In the genomic region with DNA sequence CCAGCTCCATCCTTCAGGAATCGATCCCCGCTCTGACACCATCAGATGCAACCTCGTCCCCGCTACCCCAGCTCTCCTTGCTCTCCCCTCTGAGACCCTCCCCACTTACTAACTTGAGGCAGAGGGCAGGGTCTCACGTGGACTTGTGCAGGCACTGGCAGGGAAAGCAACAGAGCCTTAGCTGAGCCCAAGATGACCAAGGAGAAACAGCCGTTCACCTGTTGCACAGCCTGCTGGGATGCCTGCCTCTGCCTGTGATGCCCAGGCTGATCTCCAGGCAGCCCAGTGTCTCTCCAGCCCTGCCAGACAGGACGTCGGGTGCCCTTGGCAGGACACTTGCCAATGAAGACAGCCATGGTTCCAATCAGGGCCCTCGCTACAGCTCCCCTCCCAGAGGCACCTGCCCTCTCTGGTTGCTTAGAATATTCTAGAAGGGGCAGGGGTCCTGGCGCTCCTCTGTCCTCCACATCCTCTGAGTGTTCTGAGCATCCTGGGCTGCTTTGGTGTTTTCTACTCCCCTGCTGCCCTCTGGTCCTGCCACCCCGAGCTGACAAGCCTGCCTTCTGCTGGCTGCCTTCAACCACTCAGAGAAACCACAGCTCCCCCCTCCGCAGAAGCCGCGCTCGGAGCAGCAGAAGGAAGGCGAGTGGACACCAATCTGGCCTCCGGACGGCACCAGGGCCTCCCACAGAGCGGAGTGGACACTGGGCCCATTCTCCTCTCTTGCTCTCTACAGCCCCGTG, we compare ENCODE assay signal across 1 cellular context.
TF ChIP-seq lines count a peak whose summit lies in the region.

No MANE protein-coding gene starts in this region.

TF ChIP-seq in GM23338, 12 proteins besides CTCF, POLR2A, EP300 and RAD21 (continued from another document):
- TF ChIP-seq, protein P1, sequence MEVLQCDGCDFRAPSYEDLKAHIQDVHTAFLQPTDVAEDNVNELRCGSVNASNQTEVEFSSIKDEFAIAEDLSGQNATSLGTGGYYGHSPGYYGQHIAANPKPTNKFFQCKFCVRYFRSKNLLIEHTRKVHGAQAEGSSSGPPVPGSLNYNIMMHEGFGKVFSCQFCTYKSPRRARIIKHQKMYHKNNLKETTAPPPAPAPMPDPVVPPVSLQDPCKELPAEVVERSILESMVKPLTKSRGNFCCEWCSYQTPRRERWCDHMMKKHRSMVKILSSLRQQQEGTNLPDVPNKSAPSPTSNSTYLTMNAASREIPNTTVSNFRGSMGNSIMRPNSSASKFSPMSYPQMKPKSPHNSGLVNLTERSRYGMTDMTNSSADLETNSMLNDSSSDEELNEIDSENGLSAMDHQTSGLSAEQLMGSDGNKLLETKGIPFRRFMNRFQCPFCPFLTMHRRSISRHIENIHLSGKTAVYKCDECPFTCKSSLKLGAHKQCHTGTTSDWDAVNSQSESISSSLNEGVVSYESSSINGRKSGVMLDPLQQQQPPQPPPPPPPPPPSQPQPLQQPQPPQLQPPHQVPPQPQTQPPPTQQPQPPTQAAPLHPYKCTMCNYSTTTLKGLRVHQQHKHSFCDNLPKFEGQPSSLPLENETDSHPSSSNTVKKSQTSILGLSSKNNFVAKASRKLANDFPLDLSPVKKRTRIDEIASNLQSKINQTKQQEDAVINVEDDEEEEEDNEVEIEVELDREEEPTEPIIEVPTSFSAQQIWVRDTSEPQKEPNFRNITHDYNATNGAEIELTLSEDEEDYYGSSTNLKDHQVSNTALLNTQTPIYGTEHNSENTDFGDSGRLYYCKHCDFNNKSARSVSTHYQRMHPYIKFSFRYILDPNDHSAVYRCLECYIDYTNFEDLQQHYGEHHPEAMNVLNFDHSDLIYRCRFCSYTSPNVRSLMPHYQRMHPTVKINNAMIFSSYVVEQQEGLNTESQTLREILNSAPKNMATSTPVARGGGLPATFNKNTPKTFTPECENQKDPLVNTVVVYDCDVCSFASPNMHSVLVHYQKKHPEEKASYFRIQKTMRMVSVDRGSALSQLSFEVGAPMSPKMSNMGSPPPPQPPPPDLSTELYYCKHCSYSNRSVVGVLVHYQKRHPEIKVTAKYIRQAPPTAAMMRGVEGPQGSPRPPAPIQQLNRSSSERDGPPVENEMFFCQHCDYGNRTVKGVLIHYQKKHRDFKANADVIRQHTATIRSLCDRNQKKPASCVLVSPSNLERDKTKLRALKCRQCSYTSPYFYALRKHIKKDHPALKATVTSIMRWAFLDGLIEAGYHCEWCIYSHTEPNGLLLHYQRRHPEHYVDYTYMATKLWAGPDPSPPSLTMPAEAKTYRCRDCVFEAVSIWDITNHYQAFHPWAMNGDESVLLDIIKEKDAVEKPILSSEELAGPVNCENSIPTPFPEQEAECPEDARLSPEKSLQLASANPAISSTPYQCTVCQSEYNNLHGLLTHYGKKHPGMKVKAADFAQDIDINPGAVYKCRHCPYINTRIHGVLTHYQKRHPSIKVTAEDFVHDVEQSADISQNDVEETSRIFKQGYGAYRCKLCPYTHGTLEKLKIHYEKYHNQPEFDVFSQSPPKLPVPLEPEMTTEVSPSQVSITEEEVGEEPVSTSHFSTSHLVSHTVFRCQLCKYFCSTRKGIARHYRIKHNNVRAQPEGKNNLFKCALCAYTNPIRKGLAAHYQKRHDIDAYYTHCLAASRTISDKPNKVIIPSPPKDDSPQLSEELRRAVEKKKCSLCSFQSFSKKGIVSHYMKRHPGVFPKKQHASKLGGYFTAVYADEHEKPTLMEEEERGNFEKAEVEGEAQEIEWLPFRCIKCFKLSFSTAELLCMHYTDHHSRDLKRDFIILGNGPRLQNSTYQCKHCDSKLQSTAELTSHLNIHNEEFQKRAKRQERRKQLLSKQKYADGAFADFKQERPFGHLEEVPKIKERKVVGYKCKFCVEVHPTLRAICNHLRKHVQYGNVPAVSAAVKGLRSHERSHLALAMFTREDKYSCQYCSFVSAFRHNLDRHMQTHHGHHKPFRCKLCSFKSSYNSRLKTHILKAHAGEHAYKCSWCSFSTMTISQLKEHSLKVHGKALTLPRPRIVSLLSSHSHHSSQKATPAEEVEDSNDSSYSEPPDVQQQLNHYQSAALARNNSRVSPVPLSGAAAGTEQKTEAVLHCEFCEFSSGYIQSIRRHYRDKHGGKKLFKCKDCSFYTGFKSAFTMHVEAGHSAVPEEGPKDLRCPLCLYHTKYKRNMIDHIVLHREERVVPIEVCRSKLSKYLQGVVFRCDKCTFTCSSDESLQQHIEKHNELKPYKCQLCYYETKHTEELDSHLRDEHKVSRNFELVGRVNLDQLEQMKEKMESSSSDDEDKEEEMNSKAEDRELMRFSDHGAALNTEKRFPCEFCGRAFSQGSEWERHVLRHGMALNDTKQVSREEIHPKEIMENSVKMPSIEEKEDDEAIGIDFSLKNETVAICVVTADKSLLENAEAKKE (CRISPR knock-in tag; IDR thresholded peaks at IDR 0.05), result no peak
- TF ChIP-seq EZH2 (IDR thresholded peaks at IDR 0.05; ENCODE audit: low read depth, unreplicated experiment), result no peak
- TF ChIP-seq CREB1 (CRISPR knock-in tag; IDR thresholded peaks at IDR 0.05; ENCODE audit: low read depth), result no peak
